ENCODE assay signal across 17 cellular contexts in genomic region chr1:68590473-68590872, GRCh38.
"Had no signal": no experiment of that assay in that cellular context is flagged by ENCODE, and none has a peak within 500 bp of the region (broad histone marks: within the 10 kb centered on the region; RNA-seq: fewer than 3 reads in every experiment).

No MANE protein-coding gene starts in this region.

- H3K4me3 ChIP-seq: heart left ventricle, left ventricle myocardium inferior, right lobe of liver, transverse colon had no signal

- DNase-seq: activated CD4-positive, alpha-beta T cell treated with anti-CD3 and anti-CD28 coated beads, Interleukin-2, amount 50 U/mL, for 1 hour; activated CD4-positive, CD25-positive, alpha-beta regulatory T cell; activated T-cell treated with anti-CD3 and anti-CD28 coated beads for 4 hours; brain microvascular endothelial cell; heart left ventricle; islet precursor cell; left ventricle myocardium inferior; mesenchymal stem cell; nucleus accumbens; right lobe of liver; stimulated activated naive CD4-positive, alpha-beta T cell; substantia nigra; transverse colon had no signal

- FAIRE-seq: endometrium, frontal cortex had no signal

- H3K36me3 ChIP-seq: brain microvascular endothelial cell, heart left ventricle, left ventricle myocardium inferior, right lobe of liver, transverse colon had no signal

- H3K27me3 ChIP-seq: brain microvascular endothelial cell, heart left ventricle, right lobe of liver, transverse colon had no signal

- H3K4me1 ChIP-seq: heart left ventricle, left ventricle myocardium inferior, right lobe of liver, transverse colon had no signal

- ATAC-seq: activated T-helper 17 cell treated with anti-CD3 and anti-CD28 coated beads, Interleukin-2, amount 50 U/mL, for 72 hours; heart left ventricle; natural killer cell treated with Interleukin-12 subunit alpha and Interleukin-12 subunit beta and Interleukin-15 and Interleukin-18, amount 100 ng/mL, for 72 hours; right lobe of liver had no signal

- H3K27ac ChIP-seq: brain microvascular endothelial cell, heart left ventricle, left ventricle myocardium inferior, right lobe of liver, transverse colon had no signal

- H3K9me3 ChIP-seq: heart left ventricle, left ventricle myocardium inferior, right lobe of liver, transverse colon had no signal
